29 cellular contexts compared by ENCODE assay signal in the genomic region with DNA sequence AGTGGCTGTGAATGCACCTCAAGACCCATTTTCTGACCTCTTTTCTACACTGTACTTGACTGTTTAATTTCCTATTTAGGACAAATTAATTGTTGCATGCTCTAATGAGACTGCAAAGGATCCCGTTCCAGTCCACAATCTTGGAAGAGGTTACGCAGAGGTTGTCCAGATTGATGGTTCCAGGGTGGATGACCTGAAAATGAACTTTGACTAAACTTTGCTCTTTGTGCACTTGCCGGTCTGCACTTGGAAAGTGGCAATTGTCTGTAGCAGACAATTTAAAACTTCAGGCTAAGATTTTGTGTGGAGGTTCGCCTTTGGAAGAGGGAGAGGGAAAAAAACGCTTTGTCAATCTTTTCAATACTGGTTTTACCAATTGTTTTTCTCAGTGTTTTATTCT.
"Had no signal": no experiment of that assay in that cellular context is flagged by ENCODE, and none has a peak within 500 bp of the region (broad histone marks: within the 10 kb centered on the region; RNA-seq: fewer than 3 reads in every experiment).

No MANE protein-coding gene starts in this region.

- H3K4me1 ChIP-seq: heart right ventricle, left lung, pancreas, psoas muscle, right atrium auricular region, stomach, suprapubic skin, tibial artery, upper lobe of right lung had no signal

- H3K27me3 ChIP-seq: heart right ventricle, hepatocyte, left lung, pancreas, right atrium auricular region, stomach, suprapubic skin, tibial artery, upper lobe of right lung had no signal

- DNase-seq: heart right ventricle; islet precursor cell; left lung; midbrain; mucosa of descending colon; naive thymus-derived CD4-positive, alpha-beta T cell; nucleus accumbens; pancreas; posterior cingulate gyrus; psoas muscle; stimulated activated CD4-positive, alpha-beta T cell treated with anti-CD3 and anti-CD28 coated beads, Interleukin-12 subunit alpha, Interleukin-12 subunit beta, amount 100 ng/mL, for 4 hours; stimulated activated CD4-positive, alpha-beta T cell treated with anti-CD3 and anti-CD28 coated beads, Interleukin-15, amount 100 ng/mL, for 24 hours; stimulated activated CD4-positive, alpha-beta T cell treated with anti-CD3 and anti-CD28 coated beads, Interleukin-2, amount 100 ng/mL, for 24 hours; stimulated activated CD4-positive, alpha-beta T cell treated with anti-CD3 and anti-CD28 coated beads, Interleukin-4, amount 100 ng/mL, for 1 hour; stimulated activated naive B cell treated with anti-CD40 and anti-IgM and Interleukin-4, amounts not matched to agents 10 μg/mL and 1 μg/mL and 100 μg/mL, for 72 hours; stimulated activated naive CD8-positive, alpha-beta T cell treated with anti-CD3 and anti-CD28 coated beads, Interleukin-15, Interleukin-2, amounts not matched to agents 100 U/mL and 50 U/mL, for 24 hours; stomach; tibial artery; trophoblast cell; upper lobe of right lung had no signal

- ATAC-seq: heart right ventricle; left lung; mucosa of descending colon; naive thymus-derived CD4-positive, alpha-beta T cell; natural killer cell treated with Interleukin-12 subunit alpha and Interleukin-12 subunit beta and Interleukin-15 and Interleukin-18, amount 100 ng/mL, for 72 hours; pancreas; psoas muscle; sciatic nerve; stimulated activated naive B cell treated with anti-CD40 and anti-IgM and Interleukin-4, amounts not matched to agents 10 μg/mL and 1 μg/mL and 100 μg/mL, for 72 hours; stimulated activated naive CD8-positive, alpha-beta T cell treated with anti-CD3 and anti-CD28 coated beads, Interleukin-15, Interleukin-2, amounts not matched to agents 100 U/mL and 50 U/mL, for 24 hours; upper lobe of right lung had no signal

- H3K79me2 ChIP-seq: hepatocyte had no signal

- H3K36me3 ChIP-seq: heart right ventricle, left lung, pancreas, right atrium auricular region, stomach, suprapubic skin, thoracic aorta, tibial artery, upper lobe of right lung had no signal

- H2AFZ ChIP-seq: hepatocyte had no signal

- H3K4me2 ChIP-seq: hepatocyte had no signal

- FAIRE-seq: pancreas, urothelium cell line had no signal

- H3K4me3 ChIP-seq: heart right ventricle, hepatocyte, left lung, lung, mucosa of descending colon, pancreas, psoas muscle, right atrium auricular region, skin epidermis, stomach, suprapubic skin, thoracic aorta, tibial artery, upper lobe of right lung had no signal

- H3K27ac ChIP-seq: heart right ventricle, hepatocyte, left lung, pancreas, psoas muscle, right atrium auricular region, skin epidermis, stomach, suprapubic skin, thoracic aorta, tibial artery, upper lobe of right lung had no signal

- H3K9me3 ChIP-seq: mucosa of descending colon, pancreas, psoas muscle, right atrium auricular region, thoracic aorta, upper lobe of right lung had no signal
